In the genomic region with DNA sequence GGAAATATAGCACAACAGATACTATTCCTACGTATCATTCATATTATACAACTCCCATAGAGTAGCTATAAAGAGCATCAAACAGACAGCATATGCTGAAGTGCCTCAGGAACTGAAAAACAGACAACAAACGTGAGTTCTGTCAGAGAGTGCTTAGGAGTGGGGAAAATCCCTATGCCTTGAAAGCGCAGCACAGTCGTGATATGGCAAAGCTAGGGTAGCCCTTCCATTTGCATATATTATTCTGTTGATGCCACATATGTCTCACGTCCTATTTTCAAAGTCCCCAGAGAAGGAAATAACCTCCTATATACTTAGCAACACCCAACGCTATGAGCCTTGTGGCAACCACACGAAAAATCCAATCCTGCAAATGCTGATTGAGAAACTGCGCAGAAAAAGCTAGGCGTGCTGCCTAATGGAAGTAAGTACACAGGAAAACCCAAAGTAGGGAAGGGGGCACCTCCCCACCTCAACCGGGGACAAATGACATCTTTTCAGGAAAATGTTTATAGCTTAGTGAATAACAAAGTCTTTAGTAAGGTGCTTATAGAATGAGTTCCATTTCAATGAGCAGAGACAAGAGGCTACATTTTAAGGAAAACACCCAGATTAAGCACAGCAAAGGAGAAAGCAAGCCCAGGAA, we compare ENCODE assay signal across 14 cellular contexts.
DNase-seq lines count a peak whose midpoint lies in the region; ATAC-seq, FAIRE-seq and TF ChIP-seq lines count a peak whose summit lies in the region.
"Had no signal": no experiment of that assay in that cellular context is flagged by ENCODE, and none has a peak within 500 bp of the region (broad histone marks: within the 10 kb centered on the region; RNA-seq: fewer than 3 reads in every experiment).

No MANE protein-coding gene starts in this region.

- no peaks in the 10 kb centered on the region for H3K36me3 ChIP-seq in GM12878 (ENCODE audit: control insufficient read depth in 2 of 2, insufficient read depth in 2 of 2, low read length in 1 of 2)
- H3K36me3 ChIP-seq: breast epithelium, left lung, sigmoid colon had no signal

- in situ Hi-C loops in GM12878 (cut with MboI): no loop called here

- no peak overlapping the region for H3K4me3 ChIP-seq in GM12878
- H3K4me3 ChIP-seq: breast epithelium, left lung, sigmoid colon, SK-N-MC had no signal

- FAIRE-seq in GM12878 (lab: Jason Lieb, UNC): no peak
- FAIRE-seq in frontal cortex (lab: Jason Lieb, UNC): no peak

- peak; percentile 65 for DNase-seq in GM12878 (ENCODE audit: low read depth, low spot score)
- no peak for DNase-seq in NCI-H526 treated with DMSO at 0.1 percent for 48 hours (lab: John Stamatoyannopoulos, UW)
- DNase-seq in activated CD4-positive, CD25-positive, alpha-beta regulatory T cell treated with anti-CD3 and anti-CD28 coated beads, Interleukin-2, amount 50 U/mL, for 72 hours: no peak
- DNase-seq in frontal cortex (ENCODE audit: low spot score in 2 of 2): no peak
- DNase-seq in DMS53 treated with DMSO at 0.1 percent for 48 hours (lab: John Stamatoyannopoulos, UW; ENCODE audit: unreplicated experiment): no peak
- DNase-seq: left lung, NCI-H2081 treated with DMSO at 0.1 percent for 48 hours, nephron progenitor cell, sigmoid colon had no signal

- RAD21 ChIA-PET in GM12878 (lab: Charles Lee; ENCODE audit: unreplicated experiment): interaction anchor here (0.9 to 3.2 kb wide), 16 partner anchors 9 to 776 kb away, joined by 3 to 16 read pairs (median 4); no protein-coding TSS in a partner anchor

- no peak for TF ChIP-seq POLR2A in GM12878 (IDR thresholded peaks at IDR 0.05; ENCODE audit: low read depth, low read length)

- TF ChIP-seq EP300 in GM12878 (IDR thresholded peaks at IDR 0.05; ENCODE audit: borderline replicate concordance in 1 of 2, control insufficient read depth in 1 of 2, low read depth in 2 of 2, low read length in 2 of 2): peak in 1 of 2 experiments; percentile 46; a peak in 1 of 4 replicates

- no peaks in the 10 kb centered on the region for H4K20me1 ChIP-seq in GM12878 (ENCODE audit: control insufficient read depth, insufficient read depth)

- no peak overlapping the region for H3K9ac ChIP-seq in GM12878 (ENCODE audit: control insufficient read depth, insufficient read depth, low read length)

- H3K4me1 ChIP-seq in GM12878 (ENCODE audit: control insufficient read depth, insufficient read depth, low read length): peaks cover 24% of the 10 kb centered on the region
- H3K4me1 ChIP-seq: breast epithelium, left lung, sigmoid colon had no signal

- H3K27ac ChIP-seq in GM12878 (ENCODE audit: control insufficient read depth, insufficient read depth): peak overlapping the region; percentile 38
- H3K27ac ChIP-seq: breast epithelium, left lung, sigmoid colon, SK-N-MC had no signal

- no peak for TF ChIP-seq RAD21 in GM12878 (IDR thresholded peaks at IDR 0.05; ENCODE audit: insufficient read depth, low read depth, low read length)

- BruUV-seq in GM12878 (replicated peaks; lab: Mats Ljungman, UMichigan): no TSS peak

- POLR2A ChIA-PET in GM12878 (lab: Charles Lee): interaction anchor here (0.6 to 1.9 kb wide), 5 partner anchors 10 to 85 kb away, joined by 3 to 7 read pairs (median 4); no protein-coding TSS in a partner anchor

- WGBS in GM12878 (ENCODE audit: insufficient coverage, insufficient replicate concordance, low lambda C conversion rate, missing lambda C conversion rate): 1% methylated on average over 10 of the region's 10 CpGs

- intact Hi-C loops in GM12878 (cut with micrococcal nuclease; ENCODE audit: unreplicated experiment): no loop called here

- H3K4me2 ChIP-seq in GM12878 (ENCODE audit: control insufficient read depth, insufficient read depth): peak overlapping the region; percentile 32; the same call in 1 of the 2 replicates

- ATAC-seq in GM18861 (IDR thresholded peaks at IDR 0.05; ENCODE audit: unreplicated experiment) (peak; percentile 84), GM21447 (IDR thresholded peaks at IDR 0.05; ENCODE audit: unreplicated experiment) (peak; percentile 77), HG03025 (IDR thresholded peaks at IDR 0.05; ENCODE audit: low FRiP score, unreplicated experiment) (peak; percentile 76), GM12878 (peak; percentile 76)
- ATAC-seq: left lung had no signal

- no peaks in the 10 kb centered on the region; the same call in 2 of the 3 replicates for H3K9me3 ChIP-seq in GM12878 (replicated peaks; ENCODE audit: control insufficient read depth, insufficient read depth, low read length)
- H3K9me3 ChIP-seq: left lung, sigmoid colon had no signal

- SMC1A ChIA-PET in GM12878 (lab: Charles Lee; ENCODE audit: uncharacterized antibody, unreplicated experiment): interaction anchor here (0.8 to 3.3 kb wide), 17 partner anchors 9 to 236 kb away, joined by 3 to 15 read pairs (median 3); no protein-coding TSS in a partner anchor

- no peak for TF ChIP-seq CTCF in GM12878 (IDR thresholded peaks at IDR 0.05 in 2 of 3, conservative IDR thresholded peaks at IDR 0.05 in 1 of 3; ENCODE audit: control insufficient read depth in 2 of 3, extremely low read depth in 1 of 3, insufficient read depth in 1 of 3, low read depth in 3 of 3, low read length in 3 of 3)

- CTCF ChIA-PET in GM12878 (lab: Yijun Ruan, JAX): interaction anchor here (1.0 to 2.8 kb wide), 6 partner anchors 10 to 384 kb away, joined by 3 to 10 read pairs (median 4); no protein-coding TSS in a partner anchor

- no peaks in the 10 kb centered on the region for H3K79me2 ChIP-seq in GM12878 (ENCODE audit: control insufficient read depth, insufficient read depth, low read length)

- H2AFZ ChIP-seq in GM12878 (ENCODE audit: control insufficient read depth, low read depth, low read length): no peak overlapping the region

- no peaks in the 10 kb centered on the region for H3K27me3 ChIP-seq in GM12878 (replicated peaks in 1 of 2; ENCODE audit: control insufficient read depth in 2 of 2, insufficient read depth in 2 of 2, low read length in 1 of 2)
- H3K27me3 ChIP-seq: breast epithelium, left lung, sigmoid colon had no signal

TF ChIP-seq in GM12878, 131 proteins besides CTCF, POLR2A, EP300 and RAD21:
- TF ChIP-seq MEF2B (IDR thresholded peaks at IDR 0.05; ENCODE audit: partially characterized antibody, poor library complexity, severe bottlenecking) (peak; percentile 40), CREB1 (IDR thresholded peaks at IDR 0.05; ENCODE audit: low read depth) (no peak), ZBED1 (IDR thresholded peaks at IDR 0.05; ENCODE audit: borderline replicate concordance) (peak; percentile 96), RELA (IDR thresholded peaks at IDR 0.05; ENCODE audit: borderline replicate concordance, partially characterized antibody) (peak; percentile 12), ATF7 (IDR thresholded peaks at IDR 0.05; ENCODE audit: low read depth) (peak; percentile 5; the same call in 1 of the 2 replicates), MTA2 (IDR thresholded peaks at IDR 0.05; ENCODE audit: low read depth) (0 out of 2 replicates have a peak, but pooled peaks have one; percentile 14), POU2F2 (IDR thresholded peaks at IDR 0.05; ENCODE audit: borderline replicate concordance, low read depth, low read length) (peak; percentile 90; the same call in 2 of the 3 replicates), FOXK2 (IDR thresholded peaks at IDR 0.05) (no peak), IKZF1 (conservative IDR thresholded peaks at IDR 0.05) (0 out of 2 replicates have a peak, but pooled peaks have one; percentile 12), EGR1 (IDR thresholded peaks at IDR 0.05; ENCODE audit: borderline replicate concordance in 1 of 2, low read depth in 2 of 2, low read length in 2 of 2) (no peak), BHLHE40 (IDR thresholded peaks at IDR 0.05; ENCODE audit: borderline replicate concordance in 1 of 2, low read depth in 2 of 2, low read length in 1 of 2) (peak; percentile 66 to 81; a peak in 3 of 4 replicates), BCL11A (IDR thresholded peaks at IDR 0.05; ENCODE audit: low read depth, low read length) (0 out of 2 replicates have a peak, but pooled peaks have one; percentile 23), CEBPB (IDR thresholded peaks at IDR 0.05; ENCODE audit: borderline replicate concordance in 1 of 2, low read depth in 2 of 2, low read length in 2 of 2) (no peak), RUNX3 (IDR thresholded peaks at IDR 0.05; ENCODE audit: low read length) (peak; percentile 23; the same call in 1 of the 2 replicates), MEF2A (IDR thresholded peaks at IDR 0.05; ENCODE audit: insufficient read depth, low read depth, low read length) (0 out of 2 replicates have a peak, but pooled peaks have one; percentile 38)
- TF ChIP-seq, protein P1, sequence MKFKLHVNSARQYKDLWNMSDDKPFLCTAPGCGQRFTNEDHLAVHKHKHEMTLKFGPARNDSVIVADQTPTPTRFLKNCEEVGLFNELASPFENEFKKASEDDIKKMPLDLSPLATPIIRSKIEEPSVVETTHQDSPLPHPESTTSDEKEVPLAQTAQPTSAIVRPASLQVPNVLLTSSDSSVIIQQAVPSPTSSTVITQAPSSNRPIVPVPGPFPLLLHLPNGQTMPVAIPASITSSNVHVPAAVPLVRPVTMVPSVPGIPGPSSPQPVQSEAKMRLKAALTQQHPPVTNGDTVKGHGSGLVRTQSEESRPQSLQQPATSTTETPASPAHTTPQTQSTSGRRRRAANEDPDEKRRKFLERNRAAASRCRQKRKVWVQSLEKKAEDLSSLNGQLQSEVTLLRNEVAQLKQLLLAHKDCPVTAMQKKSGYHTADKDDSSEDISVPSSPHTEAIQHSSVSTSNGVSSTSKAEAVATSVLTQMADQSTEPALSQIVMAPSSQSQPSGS (IDR thresholded peaks at IDR 0.05; ENCODE audit: low read length): peak; percentile 29; the same call in 1 of the 2 replicates
